In genomic region chr10:132184816-132185593, GRCh38 we compare ENCODE assay signal across 1 cellular context.
TF ChIP-seq lines count a peak whose summit lies in the region.

No MANE protein-coding gene starts in this region.

TF ChIP-seq in H1, 55 proteins besides CTCF, POLR2A, EP300 and RAD21 (continued from another document):
- TF ChIP-seq USF2 (IDR thresholded peaks at IDR 0.05; ENCODE audit: low read length) (no peak), SP4 (IDR thresholded peaks at IDR 0.05; ENCODE audit: low read length) (no peak), SIRT6 (IDR thresholded peaks at IDR 0.05; ENCODE audit: low read length) (no peak), SP2 (IDR thresholded peaks at IDR 0.05; ENCODE audit: low read length) (no peak), SAP30 (IDR thresholded peaks at IDR 0.05; ENCODE audit: insufficient read depth, insufficient replicate concordance, low read length) (no peak), PHF8 (conservative IDR thresholded peaks at IDR 0.05; ENCODE audit: low read depth, low read length) (no peak), SIX5 (IDR thresholded peaks at IDR 0.05; ENCODE audit: low read depth, low read length) (no peak), JUND (IDR thresholded peaks at IDR 0.05; ENCODE audit: low read length) (no peak), ZNF274 (IDR thresholded peaks at IDR 0.05; ENCODE audit: borderline replicate concordance, extremely low read depth, low read length) (no peak), NRF1 (IDR thresholded peaks at IDR 0.05; ENCODE audit: low read depth, low read length) (no peak)
